Comparison of ENCODE assay signal across 8 cellular contexts in genomic region chr2:219176818-219177593, GRCh38. TPM values are rescaled to one million over a fixed set of nuclear protein-coding genes. Genes with fewer than 3 reads are reported as not detected.
DNase-seq lines count a peak whose midpoint lies in the region; ATAC-seq lines count a peak whose summit lies in the region.

Gene CNPPD1, minus strand, starts transcription at chr2:219176925. Its CDS starts 97 bp downstream, at chr2:219176828.

- DNase-seq in DMS 273 (lab: John Stamatoyannopoulos, UW; ENCODE audit: unreplicated experiment) (peak; percentile 95), HuH-7 (ENCODE audit: low spot score) (peak; percentile 78), OCI-M1 (lab: John Stamatoyannopoulos, UW) (peak; percentile 92), activated T-cell treated with anti-CD3 and anti-CD28 coated beads for 24 hours (ENCODE audit: low read depth) (peak; percentile 80), epithelial cell of prostate (ENCODE audit: low read depth, low spot score) (no peak), mucosa of gallbladder (ENCODE audit: low spot score) (peak; percentile 87)
- DNase-seq in stimulated activated CD8-positive, alpha-beta memory T cell treated with anti-CD3 and anti-CD28 coated beads, Interleukin-4, amount 100 ng/mL, for 4 hours (ENCODE audit: low read depth in 2 of 2, low spot score in 1 of 2) = peak; percentile 48 to 67

- ATAC-seq in GM21447 (IDR thresholded peaks at IDR 0.05; ENCODE audit: unreplicated experiment) = peak; percentile 65

- H3K27ac ChIP-seq in epithelial cell of prostate = peak within 1 kb of the TSS; percentile 99

RNA-seq across cellular contexts. Expression of gene CNPPD1, which starts in this region (rescaled TPM):
- total RNA-seq in mucosa of gallbladder = 81.2 TPM
